ENCODE assay signal across 12 cellular contexts in the genomic region with DNA sequence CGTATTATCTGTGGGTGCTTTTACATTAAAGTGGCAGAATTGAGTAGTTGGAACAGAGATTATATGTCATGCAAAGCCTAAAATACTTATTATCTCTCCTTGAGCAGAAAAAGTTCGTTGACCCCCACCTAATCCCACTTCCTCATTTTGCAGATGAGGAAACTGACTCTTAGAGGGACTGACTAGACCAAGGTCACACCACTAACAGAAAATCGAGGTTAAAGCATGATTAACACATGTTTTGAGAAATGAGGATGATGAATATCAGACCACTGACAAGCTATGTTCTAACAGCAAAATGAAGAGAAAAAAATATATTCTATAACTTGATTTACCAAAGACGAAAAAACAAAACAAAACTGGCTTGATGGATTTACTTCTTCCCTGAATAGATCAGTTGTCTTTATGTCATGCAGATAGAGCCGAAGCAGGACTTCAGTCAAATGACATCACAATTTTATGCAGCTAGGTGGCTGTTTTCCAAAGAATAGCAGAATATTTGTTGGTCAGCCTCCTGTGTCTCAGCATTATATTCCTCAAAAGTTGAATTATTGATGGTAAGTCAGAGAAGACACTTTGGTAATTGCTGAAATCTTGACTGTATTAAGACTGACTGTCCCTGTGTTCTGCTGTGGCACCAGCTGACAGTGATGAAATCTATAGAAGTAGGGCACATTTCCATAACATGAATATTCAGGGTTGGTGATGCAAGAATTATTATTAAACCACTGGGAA. TPM values are rescaled to one million over a fixed set of nuclear protein-coding genes. Genes with fewer than 3 reads are reported as not detected.
A peak's percentile ranks its signal among the peaks of the same experiment; 100 is the strongest.
DNase-seq lines count a peak whose midpoint lies in the region; ATAC-seq and TF ChIP-seq lines count a peak whose summit lies in the region.
"Had no signal": no experiment of that assay in that cellular context is flagged by ENCODE, and none has a peak within 500 bp of the region (broad histone marks: within the 10 kb centered on the region; RNA-seq: fewer than 3 reads in every experiment).

No MANE protein-coding gene starts in this region.

- H3K27me3 ChIP-seq in neural cell (ENCODE audit: insufficient read depth, low read depth, low read length) (no peaks in the 10 kb centered on the region), gastrocnemius medialis (no peaks in the 10 kb centered on the region), SJCRH30 (no peaks in the 10 kb centered on the region)
- H3K27me3 ChIP-seq: neutrophil, uterus had no signal

- H3K27ac ChIP-seq in neural cell (ENCODE audit: low read length) = peak overlapping the region; percentile 91
- H3K27ac ChIP-seq in gastrocnemius medialis = no peak overlapping the region
- no peak overlapping the region for H3K27ac ChIP-seq in SJCRH30
- H3K27ac ChIP-seq: neutrophil, uterus had no signal

- H3K9me2 ChIP-seq in neural cell (ENCODE audit: insufficient read depth, low read length) = no peaks in the 10 kb centered on the region

- no peak for TF ChIP-seq POLR2A in gastrocnemius medialis (IDR thresholded peaks at IDR 0.05)

- TF ChIP-seq CTCF in neural cell (IDR thresholded peaks at IDR 0.05; ENCODE audit: poor library complexity, severe bottlenecking) (no peak), gastrocnemius medialis (IDR thresholded peaks at IDR 0.05 in 4 of 5, conservative IDR thresholded peaks at IDR 0.05 in 1 of 5) (no peak)

- ATAC-seq in GM19043 (IDR thresholded peaks at IDR 0.05; ENCODE audit: low read depth, unreplicated experiment) (peak; percentile 62), HG02798 (IDR thresholded peaks at IDR 0.05; ENCODE audit: poor library complexity, unreplicated experiment) (peak; percentile 69), gastrocnemius medialis (no peak)

- intact Hi-C loops in gastrocnemius medialis (cut with DNase I; ENCODE audit: low total_unique reads) = no loop called here

- H4K20me1 ChIP-seq in neural cell (ENCODE audit: insufficient read depth) = no peaks in the 10 kb centered on the region

- H3K36me3 ChIP-seq in neural cell (ENCODE audit: insufficient read depth, low read length) (no peaks in the 10 kb centered on the region), gastrocnemius medialis (no peaks in the 10 kb centered on the region), SJCRH30 (no peaks in the 10 kb centered on the region)
- H3K36me3 ChIP-seq: neutrophil, uterus had no signal

- in situ Hi-C loops in KBM-7 (cut with MboI; ENCODE audit: low pct_unique_long_range_greater_than_20kb, low sequenced_read_pairs) = no loop called here
- in situ Hi-C loops in gastrocnemius medialis (cut with MboI; ENCODE audit: low sequenced_read_pairs in 4 of 4) = no loop called here

- no peak for TF ChIP-seq RAD21 in neural cell (conservative IDR thresholded peaks at IDR 0.05)

- H3K9ac ChIP-seq in neural cell (ENCODE audit: low read length) = peak overlapping the region; percentile 47

- no peaks in the 10 kb centered on the region for H3K4me1 ChIP-seq in gastrocnemius medialis
- H3K4me1 ChIP-seq in SJCRH30 = no peaks in the 10 kb centered on the region
- H3K4me1 ChIP-seq: uterus had no signal

- no peaks in the 10 kb centered on the region for H3K9me3 ChIP-seq in neural cell (ENCODE audit: low read length)
- no peaks in the 10 kb centered on the region for H3K9me3 ChIP-seq in gastrocnemius medialis
- H3K9me3 ChIP-seq in SJCRH30 (replicated peaks) = no peaks in the 10 kb centered on the region
- H3K9me3 ChIP-seq: neutrophil, uterus had no signal

- H3K4me2 ChIP-seq in neural cell (ENCODE audit: low read length) = peak overlapping the region; percentile 1

- no peak overlapping the region for H2AFZ ChIP-seq in neural cell (ENCODE audit: low read depth, low read length)

- H3K4me3 ChIP-seq in neural cell (ENCODE audit: low read length) = no peak overlapping the region
- H3K4me3 ChIP-seq in gastrocnemius medialis = no peak overlapping the region
- H3K4me3 ChIP-seq in SJCRH30 = no peak overlapping the region
- H3K4me3 ChIP-seq: uterus had no signal

- H3K79me2 ChIP-seq in neural cell (replicated peaks; ENCODE audit: insufficient read depth, low read length) = no peaks in the 10 kb centered on the region

- DNase-seq in KBM-7 (peak; percentile 89), NCI-H524 (lab: John Stamatoyannopoulos, UW) (no peak), gastrocnemius medialis (no peak), middle frontal gyrus (ENCODE audit: extremely low spot score, low spot score) (no peak), SJCRH30 (no peak)
- DNase-seq: HCEC 1CT, T-helper 9 cell, uterus had no signal

- no peaks in the 10 kb centered on the region for H3F3A ChIP-seq in neural cell (ENCODE audit: insufficient read depth, low read length, poor library complexity, severe bottlenecking)

- TF ChIP-seq EP300 in neural cell (conservative IDR thresholded peaks at IDR 0.05; ENCODE audit: poor library complexity, severe bottlenecking) = peak; percentile 32

TF ChIP-seq in neural cell, 6 proteins besides CTCF, POLR2A, EP300 and RAD21:
- no peak for TF ChIP-seq REST (IDR thresholded peaks at IDR 0.05; ENCODE audit: borderline replicate concordance)
- TF ChIP-seq EZH2 (IDR thresholded peaks at IDR 0.05; ENCODE audit: borderline replicate concordance, insufficient read depth, low read length, poor library complexity, severe bottlenecking) = no peak
- TF ChIP-seq SMC3 (conservative IDR thresholded peaks at IDR 0.05; ENCODE audit: poor library complexity) = no peak
- no peak for TF ChIP-seq MXI1 (conservative IDR thresholded peaks at IDR 0.05; ENCODE audit: poor library complexity, severe bottlenecking)

RNA-seq across cellular contexts. Expression of gene SMIM30, which starts 24.2 kb away (rescaled TPM):
- polyA plus RNA-seq in neural cell = 57.4 and 62.8 TPM in 2 replicates
- polyA minus RNA-seq in neural cell = 19.5 and 25.2 TPM in 2 replicates
- total RNA-seq in gastrocnemius medialis = 10 to 100 TPM; 55.9 to 98.8 (median 73.0) TPM
- 178 and 204 TPM in 2 replicates for total RNA-seq in SJCRH30 (2014; rRNA removed; shearing (Covaris generic))

RNA-seq across cellular contexts. Expression of gene GPR85, which starts 55.9 kb away (rescaled TPM):
- 85.5 and 89.4 TPM in 2 replicates for polyA plus RNA-seq in neural cell
- polyA minus RNA-seq in neural cell = 137 and 176 TPM in 2 replicates
- 1 to 10 TPM in 1 of 4 donors, under 1 TPM in 2, not detected in 1; 0.13 to 3.1 (median 0.82) TPM for total RNA-seq in gastrocnemius medialis
- 13.2 and 15.0 TPM in 2 replicates for total RNA-seq in SJCRH30 (2014; rRNA removed; shearing (Covaris generic))

Comparison
In these comparisons a context has a peak if more than half of its experiments do, and no peak if none do; other contexts are left out.
1. ATAC-seq: peak in GM19043 (single experiment) and HG02798 (single experiment); none in gastrocnemius medialis (0 of 2).